Comparison of ENCODE assay signal across 8 cellular contexts in genomic region chr12:120356567-120357030, GRCh38. TPM values are rescaled to one million over a fixed set of nuclear protein-coding genes. Genes with fewer than 3 reads are reported as not detected.
A peak's percentile ranks its signal among the peaks of the same experiment; 100 is the strongest.
DNase-seq lines count a peak whose midpoint lies in the region; ATAC-seq and TF ChIP-seq lines count a peak whose summit lies in the region.

No MANE protein-coding gene starts in this region.

- H3K9me2 ChIP-seq in Loucy (replicated peaks; ENCODE audit: low read depth, low read length): no peaks in the 10 kb centered on the region

- H3K27me3 Mint-ChIP-seq in progenitor cell of endocrine pancreas: no peaks in the 10 kb centered on the region

- in situ Hi-C loops in G401 (cut with HindIII; ENCODE audit: low sequenced_read_pairs): no loop called here

- DNase-seq in G401 (ENCODE audit: low spot score) (peak; percentile 87), Right ventricle myocardium inferior (ENCODE audit: missing footprints) (no peak), progenitor cell of endocrine pancreas (ENCODE audit: low spot score, unreplicated experiment) (peak; percentile 67), upper lobe of right lung (peak; percentile 86)
- DNase-seq in activated naive CD4-positive, alpha-beta T cell treated with anti-CD3 and anti-CD28 coated beads, Interleukin-2, amount 50 U/mL, for 72 hours (ENCODE audit: low spot score in 2 of 2): peak; percentile 77 to 79

- H4K20me1 ChIP-seq in Loucy (ENCODE audit: insufficient read depth, low read length, poor library complexity, severe bottlenecking): no peaks in the 10 kb centered on the region

- intact Hi-C loops in Right ventricle myocardium inferior (cut with DNase I) (loop anchor here (1.0 kb wide), 1 partner anchor 74 kb away; no protein-coding TSS in a partner anchor), upper lobe of right lung (cut with DNase I) (no loop called here)

- H3K4me1 Mint-ChIP-seq in progenitor cell of endocrine pancreas (ENCODE audit: low read depth): peaks cover 11% of the 10 kb centered on the region

- H3K27ac ChIP-seq in upper lobe of right lung: no peak overlapping the region

- no peak overlapping the region for H3K9ac ChIP-seq in Loucy (ENCODE audit: low read depth, low read length, poor library complexity, severe bottlenecking)

- H3F3A ChIP-seq in Loucy (ENCODE audit: low read depth): no peaks in the 10 kb centered on the region

- peak; percentile 93 for ATAC-seq in SK-N-SH treated with all-trans-retinoic acid at 6 μM for 48 hours
- peak; percentile 93 to 96 for ATAC-seq in activated naive CD4-positive, alpha-beta T cell treated with anti-CD3 and anti-CD28 coated beads, Interleukin-2, amount 50 U/mL, for 72 hours
- ATAC-seq in Right ventricle myocardium inferior: peak; percentile 89
- ATAC-seq in upper lobe of right lung: peak; percentile 96
- ATAC-seq in GM19455 (IDR thresholded peaks at IDR 0.05; ENCODE audit: unreplicated experiment): no peak

- no peaks in the 10 kb centered on the region for H3K79me2 ChIP-seq in Loucy (ENCODE audit: insufficient read depth, low read length)

- no peaks in the 10 kb centered on the region for H3K9me3 Mint-ChIP-seq in activated naive CD4-positive, alpha-beta T cell treated with anti-CD3 and anti-CD28 coated beads, Interleukin-2, amount 50 U/mL, for 72 hours
- H3K9me3 Mint-ChIP-seq in progenitor cell of endocrine pancreas (ENCODE audit: low read depth): no peaks in the 10 kb centered on the region

- H3K36me3 ChIP-seq in Loucy (ENCODE audit: insufficient read depth, low read length) (no peaks in the 10 kb centered on the region), upper lobe of right lung (no peaks in the 10 kb centered on the region)

- H3K36me3 Mint-ChIP-seq in activated naive CD4-positive, alpha-beta T cell treated with anti-CD3 and anti-CD28 coated beads, Interleukin-2, amount 50 U/mL, for 72 hours: no peaks in the 10 kb centered on the region
- H3K36me3 Mint-ChIP-seq in progenitor cell of endocrine pancreas (ENCODE audit: insufficient read depth): peaks cover 36% of the 10 kb centered on the region

- no peak overlapping the region for H3K27ac Mint-ChIP-seq in activated naive CD4-positive, alpha-beta T cell treated with anti-CD3 and anti-CD28 coated beads, Interleukin-2, amount 50 U/mL, for 72 hours
- H3K27ac Mint-ChIP-seq in progenitor cell of endocrine pancreas: peak overlapping the region; percentile 46

- H3K9me3 ChIP-seq in Loucy (ENCODE audit: insufficient read depth, low read depth, low read length) (no peaks in the 10 kb centered on the region), upper lobe of right lung (no peaks in the 10 kb centered on the region)

- no peaks in the 10 kb centered on the region for H3K27me3 ChIP-seq in Loucy (ENCODE audit: insufficient read depth, low read length, poor library complexity, severe bottlenecking)
- peaks cover 9% of the 10 kb centered on the region for H3K27me3 ChIP-seq in upper lobe of right lung

- no peak overlapping the region for H3K4me2 ChIP-seq in Loucy (ENCODE audit: low read depth, low read length, poor library complexity, severe bottlenecking)

- TF ChIP-seq CTCF in Loucy (conservative IDR thresholded peaks at IDR 0.05; ENCODE audit: low read length) (peak; percentile 91), progenitor cell of endocrine pancreas (IDR thresholded peaks at IDR 0.05; ENCODE audit: unreplicated experiment) (peak; percentile 90), upper lobe of right lung (IDR thresholded peaks at IDR 0.05) (peak; percentile 88)

- H3K4me1 ChIP-seq in Loucy (ENCODE audit: insufficient read depth, low read length, poor library complexity, severe bottlenecking) (no peaks in the 10 kb centered on the region), upper lobe of right lung (no peaks in the 10 kb centered on the region)

- H3K4me3 ChIP-seq in Loucy (ENCODE audit: low read length, poor library complexity, severe bottlenecking) (no peak overlapping the region), upper lobe of right lung (no peak overlapping the region)

- no peak overlapping the region for H3K4me3 Mint-ChIP-seq in progenitor cell of endocrine pancreas (ENCODE audit: low read depth)

- no peak overlapping the region for H2AFZ ChIP-seq in Loucy (ENCODE audit: low read length)

TF ChIP-seq in SK-N-SH treated with all-trans-retinoic acid at 6 μM for 48 hours, 23 proteins besides CTCF, POLR2A, EP300 and RAD21 (continues in another document):
- no peak for TF ChIP-seq GLIS3 (CRISPR knock-in tag; IDR thresholded peaks at IDR 0.05)
- no peak for TF ChIP-seq TSHZ2 (CRISPR knock-in tag; IDR thresholded peaks at IDR 0.05)
- TF ChIP-seq ZNF565 (CRISPR knock-in tag; conservative IDR thresholded peaks at IDR 0.05; ENCODE audit: low read depth): no peak
- TF ChIP-seq CREB5 (CRISPR knock-in tag; IDR thresholded peaks at IDR 0.05; ENCODE audit: low read depth): no peak
- no peak for TF ChIP-seq ARNTL (CRISPR knock-in tag; IDR thresholded peaks at IDR 0.05; ENCODE audit: borderline replicate concordance, low read depth)
- TF ChIP-seq PPARA (CRISPR knock-in tag; IDR thresholded peaks at IDR 0.05; ENCODE audit: borderline replicate concordance): no peak
- no peak for TF ChIP-seq ZNF8 (CRISPR knock-in tag; IDR thresholded peaks at IDR 0.05)
- no peak for TF ChIP-seq ZFP30 (CRISPR knock-in tag; IDR thresholded peaks at IDR 0.05)
- TF ChIP-seq ZFP3 (CRISPR knock-in tag; IDR thresholded peaks at IDR 0.05): no peak
- TF ChIP-seq CSDC2 (CRISPR knock-in tag; IDR thresholded peaks at IDR 0.05): no peak
- TF ChIP-seq TOX (CRISPR knock-in tag; IDR thresholded peaks at IDR 0.05; ENCODE audit: borderline replicate concordance): no peak
- no peak for TF ChIP-seq ISL1 (CRISPR knock-in tag; IDR thresholded peaks at IDR 0.05)
- TF ChIP-seq BACH2 (CRISPR knock-in tag; IDR thresholded peaks at IDR 0.05; ENCODE audit: borderline replicate concordance): no peak
- no peak for TF ChIP-seq ESRRG (CRISPR knock-in tag; IDR thresholded peaks at IDR 0.05)
- no peak for TF ChIP-seq RARB (CRISPR knock-in tag; IDR thresholded peaks at IDR 0.05)

RNA-seq across cellular contexts. Expression of gene MSI1, which starts 12.4 kb away (rescaled TPM):
- total RNA-seq in G401 (2014; rRNA removed; shearing (Covaris generic)): 6.3 and 24.6 TPM in 2 replicates
- under 1 TPM in 1 of 2 donors, not detected in 1; 0.51 TPM for total RNA-seq in activated naive CD4-positive, alpha-beta T cell treated with anti-CD3 and anti-CD28 coated beads, Interleukin-2, amount 50 U/mL, for 72 hours
- total RNA-seq in Right ventricle myocardium inferior (6.4 TPM), progenitor cell of endocrine pancreas (122 and 127 TPM in 2 replicates), upper lobe of right lung (0.46 TPM)

RNA-seq across cellular contexts. Expression of gene PLA2G1B, which starts 29.0 kb away (rescaled TPM):
- total RNA-seq in G401 (2014; rRNA removed; shearing (Covaris generic)): not detected in 2 replicates
- total RNA-seq in activated naive CD4-positive, alpha-beta T cell treated with anti-CD3 and anti-CD28 coated beads, Interleukin-2, amount 50 U/mL, for 72 hours: not detected
- total RNA-seq in Right ventricle myocardium inferior (not detected), progenitor cell of endocrine pancreas (0.60 TPM in 1 of 2 replicates, not detected in the other), upper lobe of right lung (62.2 TPM)

RNA-seq across cellular contexts. Expression of gene SIRT4, which starts 54.5 kb away (rescaled TPM):
- 2.9 and 4.6 TPM in 2 replicates for total RNA-seq in G401 (2014; rRNA removed; shearing (Covaris generic))
- total RNA-seq in activated naive CD4-positive, alpha-beta T cell treated with anti-CD3 and anti-CD28 coated beads, Interleukin-2, amount 50 U/mL, for 72 hours: 1 to 10 TPM; 3.3 TPM
- 9.0 TPM for total RNA-seq in Right ventricle myocardium inferior
- total RNA-seq in progenitor cell of endocrine pancreas: 4.5 and 4.9 TPM in 2 replicates
- total RNA-seq in upper lobe of right lung: 2.4 TPM

Comparison
In these comparisons a context has a peak if more than half of its experiments do, and no peak if none do; other contexts are left out.
1. RNA of gene PLA2G1B, which starts 29.0 kb away (total RNA-seq): 62.2 TPM in upper lobe of right lung (single experiment); 0.60 TPM in progenitor cell of endocrine pancreas, not detected in activated naive CD4-positive, alpha-beta T cell treated with anti-CD3 and anti-CD28 coated beads, Interleukin-2, amount 50 U/mL, for 72 hours, not detected in G401 and not detected in Right ventricle myocardium inferior (single experiment); every median in the first group is over 10 times any median in the second.
2. Peak in every context shown above with its lines, with median percentiles within 50 percentile points of each other: CTCF ChIP-seq.